ENCODE assay signal across 13 cellular contexts in genomic region chr10:119304541-119304940, GRCh38.
DNase-seq lines count a peak whose midpoint lies in the region; ATAC-seq and TF ChIP-seq lines count a peak whose summit lies in the region.
"Had no signal": no experiment of that assay in that cellular context is flagged by ENCODE, and none has a peak within 500 bp of the region (broad histone marks: within the 10 kb centered on the region; RNA-seq: fewer than 3 reads in every experiment).

No MANE protein-coding gene starts in this region.

- no peaks in the 10 kb centered on the region for H3K79me2 ChIP-seq in osteoblast (ENCODE audit: insufficient read depth, low read length)

- intact Hi-C loops in CD4-positive, alpha-beta memory T cell (cut with micrococcal nuclease) = no loop called here
- intact Hi-C loops in activated T-helper 2 cell treated with anti-CD3 and anti-CD28 coated beads, Interferon-gamma antibody, Interleukin-2, Interleukin-4, amounts not matched to agents 10 μg/mL and 5 μg/mL and 100 μg/mL, durations not matched to agents 14 hours and 24 hours and 36 hours (cut with micrococcal nuclease) = loop anchor here (5.0 kb wide), 1 partner anchor 238 kb away; the partner anchor contains the start of gene RGS10

- H3K9me3 Mint-ChIP-seq in CD4-positive, alpha-beta memory T cell = no peaks in the 10 kb centered on the region
- H3K9me3 Mint-ChIP-seq in activated T-helper 2 cell treated with anti-CD3 and anti-CD28 coated beads, Interferon-gamma antibody, Interleukin-2, Interleukin-4, amounts not matched to agents 10 μg/mL and 5 μg/mL and 100 μg/mL, durations not matched to agents 14 hours and 24 hours and 36 hours = no peaks in the 10 kb centered on the region

- peaks cover 2% of the 10 kb centered on the region for H4K20me1 ChIP-seq in osteoblast (ENCODE audit: insufficient read depth, low read length)

- POLR2A ChIA-PET in CD4-positive, alpha-beta memory T cell (lab: Charles Lee; ENCODE audit: partially characterized antibody) = interaction anchor here (0.7 to 6.5 kb wide), 5 partner anchors 19 to 236 kb away, joined by 3 to 101 read pairs (median 14); partner anchors contain the start of gene GRK5
- POLR2A ChIA-PET in HEK293 (lab: Yijun Ruan, JAX) = interaction anchor here (0.7 kb wide), 1 partner anchor 84 kb away, joined by 5 read pairs; no protein-coding TSS in a partner anchor

- no peaks in the 10 kb centered on the region for H3K27me3 ChIP-seq in CD4-positive, alpha-beta memory T cell (ENCODE audit: insufficient read depth, low read length)
- H3K27me3 ChIP-seq in osteoblast (ENCODE audit: insufficient read depth, low read length) = no peaks in the 10 kb centered on the region
- H3K27me3 ChIP-seq: adrenal gland, MG63 had no signal

- H3K27me3 Mint-ChIP-seq in CD4-positive, alpha-beta memory T cell = peaks cover 0 to 6% of the 10 kb centered on the region in 2 donors
- H3K27me3 Mint-ChIP-seq in activated T-helper 2 cell treated with anti-CD3 and anti-CD28 coated beads, Interferon-gamma antibody, Interleukin-2, Interleukin-4, amounts not matched to agents 10 μg/mL and 5 μg/mL and 100 μg/mL, durations not matched to agents 14 hours and 24 hours and 36 hours (ENCODE audit: low read depth) = no peaks in the 10 kb centered on the region

- H3K4me2 ChIP-seq in osteoblast (ENCODE audit: insufficient read depth, low read length) = no peak overlapping the region

- DNase-seq in CD4-positive, alpha-beta memory T cell = peak in 1 of 5 donors; percentile 26
- no peak for DNase-seq in activated T-helper 2 cell treated with anti-CD3 and anti-CD28 coated beads, Interferon-gamma antibody, Interleukin-2, Interleukin-4, amounts not matched to agents 10 μg/mL and 5 μg/mL and 100 μg/mL, durations not matched to agents 14 hours and 24 hours and 36 hours (ENCODE audit: low spot score)
- DNase-seq in osteoblast (ENCODE audit: insufficient read length, low spot score, missing footprints) = peak; percentile 13
- DNase-seq in KBM-7 = no peak
- DNase-seq in SW480 (ENCODE audit: low spot score) = no peak
- DNase-seq: adrenal gland, head of caudate nucleus, left colon, MG63, substantia nigra, SW 1271 had no signal

- peaks cover 77% of the 10 kb centered on the region for H3K4me1 ChIP-seq in CD4-positive, alpha-beta memory T cell (ENCODE audit: insufficient read depth, low read length)
- peaks cover 2% of the 10 kb centered on the region; the same call in 1 of the 2 replicates for H3K4me1 ChIP-seq in HEK293 (ENCODE audit: control insufficient read depth, insufficient read depth, low read length)
- H3K4me1 ChIP-seq in osteoblast (ENCODE audit: insufficient read depth, low read length) = peaks cover 13% of the 10 kb centered on the region

- peaks cover 0 to 5% of the 10 kb centered on the region in 2 donors for H3K36me3 Mint-ChIP-seq in CD4-positive, alpha-beta memory T cell
- no peaks in the 10 kb centered on the region for H3K36me3 Mint-ChIP-seq in activated T-helper 2 cell treated with anti-CD3 and anti-CD28 coated beads, Interferon-gamma antibody, Interleukin-2, Interleukin-4, amounts not matched to agents 10 μg/mL and 5 μg/mL and 100 μg/mL, durations not matched to agents 14 hours and 24 hours and 36 hours (ENCODE audit: low read depth)

- peak overlapping the region; percentile 81 to 99 (median 97) for H3K27ac Mint-ChIP-seq in CD4-positive, alpha-beta memory T cell
- H3K27ac Mint-ChIP-seq in activated T-helper 2 cell treated with anti-CD3 and anti-CD28 coated beads, Interferon-gamma antibody, Interleukin-2, Interleukin-4, amounts not matched to agents 10 μg/mL and 5 μg/mL and 100 μg/mL, durations not matched to agents 14 hours and 24 hours and 36 hours = peak overlapping the region; percentile 100

- H3K4me3 Mint-ChIP-seq in CD4-positive, alpha-beta memory T cell = peak overlapping the region in 2 of 8 donors; percentile 47 to 93
- no peak overlapping the region for H3K4me3 Mint-ChIP-seq in activated T-helper 2 cell treated with anti-CD3 and anti-CD28 coated beads, Interferon-gamma antibody, Interleukin-2, Interleukin-4, amounts not matched to agents 10 μg/mL and 5 μg/mL and 100 μg/mL, durations not matched to agents 14 hours and 24 hours and 36 hours (ENCODE audit: low read depth)

- ATAC-seq in HG03095 (IDR thresholded peaks at IDR 0.05; ENCODE audit: unreplicated experiment) = no peak
- ATAC-seq: left colon had no signal

- TF ChIP-seq CTCF in HEK293 (tag by site-specific recombination; IDR thresholded peaks at IDR 0.05) = no peak
- TF ChIP-seq CTCF in osteoblast (IDR thresholded peaks at IDR 0.05; ENCODE audit: extremely low read depth, low read depth, low read length) = no peak

- CTCF ChIA-PET in CD4-positive, alpha-beta memory T cell (lab: Charles Lee; ENCODE audit: partially characterized antibody) = interaction anchor here (1.5 to 8.7 kb wide), 2 partner anchors 95 to 105 kb away, joined by 3 to 139 read pairs; partner anchors contain the start of gene GRK5
- CTCF ChIA-PET in HEK293 (lab: Yijun Ruan, JAX) = interaction anchor here (0.5 to 0.6 kb wide), 2 partner anchors 62 to 592 kb away, joined by 3 read pairs; no protein-coding TSS in a partner anchor

- no peak overlapping the region for H2AFZ ChIP-seq in osteoblast (ENCODE audit: low read length)

- peaks cover 57 to 82% (median 73%) of the 10 kb centered on the region in 4 donors for H3K4me1 Mint-ChIP-seq in CD4-positive, alpha-beta memory T cell
- H3K4me1 Mint-ChIP-seq in activated T-helper 2 cell treated with anti-CD3 and anti-CD28 coated beads, Interferon-gamma antibody, Interleukin-2, Interleukin-4, amounts not matched to agents 10 μg/mL and 5 μg/mL and 100 μg/mL, durations not matched to agents 14 hours and 24 hours and 36 hours (ENCODE audit: low read depth) = peaks cover 74% of the 10 kb centered on the region

- in situ Hi-C loops in KBM-7 (cut with MboI; ENCODE audit: low pct_unique_long_range_greater_than_20kb, low sequenced_read_pairs) = no loop called here

- peak overlapping the region; percentile 75 for H3K27ac ChIP-seq in CD4-positive, alpha-beta memory T cell (ENCODE audit: low read depth, low read length)
- H3K27ac ChIP-seq in HEK293 (ENCODE audit: extremely low read depth, low read depth, low read length) = no peak overlapping the region
- no peak overlapping the region for H3K27ac ChIP-seq in osteoblast (ENCODE audit: low read depth, low read length)

- H3K36me3 ChIP-seq in CD4-positive, alpha-beta memory T cell (ENCODE audit: insufficient read depth, low read length) = no peaks in the 10 kb centered on the region
- no peaks in the 10 kb centered on the region for H3K36me3 ChIP-seq in HEK293 (ENCODE audit: control insufficient read depth in 2 of 2, insufficient read depth in 1 of 2, low read length in 2 of 2)
- H3K36me3 ChIP-seq in osteoblast (ENCODE audit: insufficient read depth, low read length) = no peaks in the 10 kb centered on the region
- H3K36me3 ChIP-seq: adrenal gland, MG63 had no signal

- no peak overlapping the region for H3K4me3 ChIP-seq in CD4-positive, alpha-beta memory T cell (ENCODE audit: low read length in 2 of 2)
- H3K4me3 ChIP-seq in HEK293 (ENCODE audit: low read depth, low read length) (no peak overlapping the region), osteoblast (ENCODE audit: insufficient read depth, low read length) (no peak overlapping the region)
- H3K4me3 ChIP-seq: adrenal gland, MG63 had no signal

- H3K9me3 ChIP-seq in CD4-positive, alpha-beta memory T cell (ENCODE audit: control insufficient read depth in 1 of 2, low read length in 2 of 2) = no peaks in the 10 kb centered on the region
- no peaks in the 10 kb centered on the region for H3K9me3 ChIP-seq in HEK293 (ENCODE audit: control insufficient read depth, insufficient read depth, low read depth, low read length)
- H3K9me3 ChIP-seq in osteoblast (ENCODE audit: low read depth, low read length) = no peaks in the 10 kb centered on the region
- H3K9me3 ChIP-seq: adrenal gland, MG63 had no signal

TF ChIP-seq in HEK293, 187 proteins besides CTCF, POLR2A, EP300 and RAD21:
- TF ChIP-seq ZNF692 (tag by site-specific recombination; IDR thresholded peaks at IDR 0.05) (no peak), REPIN1 (tag by site-specific recombination; IDR thresholded peaks at IDR 0.05; ENCODE audit: low read depth) (no peak), ZSCAN18 (tag by site-specific recombination; IDR thresholded peaks at IDR 0.05) (no peak), ZNF366 (tag by site-specific recombination; conservative IDR thresholded peaks at IDR 0.05) (peak; percentile 58), MEIS1 (CRISPR knock-in tag; IDR thresholded peaks at IDR 0.05; ENCODE audit: borderline replicate concordance) (no peak)
